Comparison of ENCODE assay signal across 8 cellular contexts in genomic region chr4:20684852-20685763, GRCh38. TPM values are rescaled to one million over a fixed set of nuclear protein-coding genes. Genes with fewer than 3 reads are reported as not detected.
A peak's percentile ranks its signal among the peaks of the same experiment; 100 is the strongest.
DNase-seq lines count a peak whose midpoint lies in the region; ATAC-seq and TF ChIP-seq lines count a peak whose summit lies in the region.

No MANE protein-coding gene starts in this region.

- no peak for TF ChIP-seq POLR2A in tibial nerve (IDR thresholded peaks at IDR 0.05)

- TF ChIP-seq CTCF in DND-41 (IDR thresholded peaks at IDR 0.05; ENCODE audit: borderline replicate concordance, extremely low read depth, low read length, poor library complexity, severe bottlenecking) = peak; percentile 62
- peak; percentile 76 for TF ChIP-seq CTCF in SK-N-SH (IDR thresholded peaks at IDR 0.05)
- peak; percentile 42 to 71 (median 60) for TF ChIP-seq CTCF in tibial nerve (IDR thresholded peaks at IDR 0.05)

- H3K9me3 ChIP-seq in DND-41 (ENCODE audit: insufficient read depth, low read length, severe bottlenecking) (no peaks in the 10 kb centered on the region), SK-N-SH (no peaks in the 10 kb centered on the region), tibial nerve (no peaks in the 10 kb centered on the region)

- no peak overlapping the region for H3K4me2 ChIP-seq in DND-41 (ENCODE audit: insufficient read depth, low read length)
- H3K4me2 ChIP-seq in SK-N-SH = no peak overlapping the region

- ATAC-seq in DND-41 (ENCODE audit: insufficient read depth, low read depth) (no peak), HG02571 (IDR thresholded peaks at IDR 0.05; ENCODE audit: unreplicated experiment) (no peak), GM18868 (IDR thresholded peaks at IDR 0.05; ENCODE audit: unreplicated experiment) (no peak)

- no peaks in the 10 kb centered on the region for H3K36me3 ChIP-seq in DND-41 (ENCODE audit: insufficient read depth, low read length)
- H3K36me3 ChIP-seq in SK-N-SH (replicated peaks in 1 of 2; ENCODE audit: control insufficient read depth in 1 of 2, insufficient read depth in 2 of 2, low read length in 1 of 2) = no peaks in the 10 kb centered on the region
- no peaks in the 10 kb centered on the region for H3K36me3 ChIP-seq in tibial nerve

- TF ChIP-seq EP300 in SK-N-SH (IDR thresholded peaks at IDR 0.05; ENCODE audit: borderline replicate concordance in 1 of 2, low read depth in 1 of 2, low read length in 1 of 2) (no peak), tibial nerve (IDR thresholded peaks at IDR 0.05) (no peak)

- peaks cover 4% of the 10 kb centered on the region for H3K27me3 ChIP-seq in DND-41 (ENCODE audit: insufficient read depth, low read length, poor library complexity)
- no peaks in the 10 kb centered on the region for H3K27me3 ChIP-seq in SK-N-SH (ENCODE audit: insufficient read depth)
- H3K27me3 ChIP-seq in tibial nerve = no peaks in the 10 kb centered on the region

- H2AFZ ChIP-seq in DND-41 (ENCODE audit: low read depth, low read length) = no peak overlapping the region
- no peak overlapping the region for H2AFZ ChIP-seq in SK-N-SH (ENCODE audit: low read depth)

- no peaks in the 10 kb centered on the region for H3K4me1 ChIP-seq in DND-41 (ENCODE audit: insufficient read depth, low read length)
- peaks cover 0 to 3% of the 10 kb centered on the region in 2 experiments; a peak in 2 of 4 replicates for H3K4me1 ChIP-seq in SK-N-SH (ENCODE audit: control insufficient read depth in 1 of 2, insufficient read depth in 2 of 2, low read depth in 1 of 2, low read length in 1 of 2)
- H3K4me1 ChIP-seq in tibial nerve = peaks cover 0 to 8% (median 2%) of the 10 kb centered on the region in 4 donors

- 20% methylated on average over 6 of the region's 6 CpGs for WGBS in SK-N-SH (ENCODE audit: low lambda C conversion rate)
- 24 to 28% methylated on average over 6 of the region's 6 CpGs for WGBS in tibial nerve, 2 donors

- H3F3A ChIP-seq in SK-N-SH (replicated peaks; ENCODE audit: insufficient read depth) = no peaks in the 10 kb centered on the region

- DNase-seq in DND-41 (no peak), HuH-7 (ENCODE audit: low spot score) (peak; percentile 12), SK-N-SH (peak; percentile 36), glomerular visceral epithelial cell (ENCODE audit: extremely low spot score) (peak; percentile 18), tibial nerve (ENCODE audit: low spot score in 2 of 2) (no peak), nucleus accumbens (lab: John Stamatoyannopoulos, UW) (no peak)

- H4K20me1 ChIP-seq in DND-41 (ENCODE audit: insufficient read depth, low read length) (no peaks in the 10 kb centered on the region), SK-N-SH (ENCODE audit: insufficient read depth) (no peaks in the 10 kb centered on the region)

- no peak overlapping the region for H3K9ac ChIP-seq in DND-41 (ENCODE audit: low read depth, low read length)
- H3K9ac ChIP-seq in SK-N-SH = no peak overlapping the region

- H3K79me2 ChIP-seq in DND-41 (ENCODE audit: insufficient read depth, low read length) = no peaks in the 10 kb centered on the region
- no peaks in the 10 kb centered on the region for H3K79me2 ChIP-seq in SK-N-SH (ENCODE audit: insufficient read depth)

- H3K4me3 ChIP-seq in DND-41 (ENCODE audit: low read depth in 1 of 2, low read length in 2 of 2) (no peak overlapping the region), SK-N-SH (ENCODE audit: low read depth in 2 of 2, low read length in 1 of 2) (no peak overlapping the region), tibial nerve (no peak overlapping the region)

- H3K9me2 ChIP-seq in SK-N-SH = no peaks in the 10 kb centered on the region

- TF ChIP-seq RAD21 in SK-N-SH (IDR thresholded peaks at IDR 0.05; ENCODE audit: low read length) = peak; percentile 81

- H3K27ac ChIP-seq in DND-41 (ENCODE audit: low read length) (no peak overlapping the region), SK-N-SH (ENCODE audit: low read depth in 2 of 2, low read length in 1 of 2) (no peak overlapping the region), tibial nerve (no peak overlapping the region)

- POLR2A ChIA-PET in SK-N-SH (lab: Yijun Ruan, JAX) = interaction anchor here (0.9 kb wide), 1 partner anchor 13 kb away, joined by 4 read pairs; no protein-coding TSS in a partner anchor

- CTCF ChIA-PET in SK-N-SH (lab: Yijun Ruan, JAX) = interaction anchor here (0.5 to 4.2 kb wide), 62 partner anchors 9 to 1712 kb away, joined by 3 to 55 read pairs (median 4); partner anchors contain the start of genes PACRGL and SLIT2

TF ChIP-seq in SK-N-SH, 30 proteins besides CTCF, POLR2A, EP300 and RAD21 (continues in another document):
- TF ChIP-seq NFIC (IDR thresholded peaks at IDR 0.05; ENCODE audit: borderline replicate concordance) = no peak
- TF ChIP-seq SIN3A (IDR thresholded peaks at IDR 0.05; ENCODE audit: borderline replicate concordance, low read depth, low read length) = no peak
- TF ChIP-seq TCF12 (IDR thresholded peaks at IDR 0.05) = no peak
- no peak for TF ChIP-seq FOSL2 (IDR thresholded peaks at IDR 0.05; ENCODE audit: borderline replicate concordance, low read depth)
- TF ChIP-seq RCOR1 (IDR thresholded peaks at IDR 0.05; ENCODE audit: low read length) = no peak; the same call in 1 of the 2 replicates
- TF ChIP-seq ZBTB33 (IDR thresholded peaks at IDR 0.05; ENCODE audit: borderline replicate concordance, low read depth) = no peak
- TF ChIP-seq EZH2phosphoT487 (IDR thresholded peaks at IDR 0.05; ENCODE audit: borderline replicate concordance, low read depth) = no peak
- no peak for TF ChIP-seq USF2 (IDR thresholded peaks at IDR 0.05; ENCODE audit: borderline replicate concordance, low read depth, low read length)
- TF ChIP-seq NRF1 (IDR thresholded peaks at IDR 0.05; ENCODE audit: low read depth, low read length) = no peak
- no peak for TF ChIP-seq REST (IDR thresholded peaks at IDR 0.05; ENCODE audit: low read depth, low read length)
- TF ChIP-seq MEF2A (IDR thresholded peaks at IDR 0.05; ENCODE audit: borderline replicate concordance, low read depth) = no peak
- no peak for TF ChIP-seq CHD2 (IDR thresholded peaks at IDR 0.05; ENCODE audit: low read length, partially characterized antibody)
- no peak for TF ChIP-seq POLR2AphosphoS5 (IDR thresholded peaks at IDR 0.05; ENCODE audit: low read depth, low read length)
- TF ChIP-seq GATA2 (CRISPR knock-in tag; IDR thresholded peaks at IDR 0.05) = peak; percentile 48; the same call in 1 of the 2 replicates
- peak; percentile 57 for TF ChIP-seq SMC3 (IDR thresholded peaks at IDR 0.05; ENCODE audit: low read depth, low read length)
- TF ChIP-seq MAX (IDR thresholded peaks at IDR 0.05; ENCODE audit: low read depth) = no peak
- TF ChIP-seq FOXJ3 (CRISPR knock-in tag; IDR thresholded peaks at IDR 0.05) = no peak

RNA-seq across cellular contexts. Expression of gene PACRGL, which starts 15.2 kb away (rescaled TPM):
- 11.8 and 15.0 TPM in 2 replicates for polyA plus RNA-seq in SK-N-SH (2012; rRNA removed)
- polyA plus RNA-seq in SK-N-SH (2012; cell fraction: cytosol; rRNA removed) = 14.9 and 15.3 TPM in 2 replicates
- polyA plus RNA-seq in SK-N-SH (2012; cell fraction: nucleus; rRNA removed) = 10.1 and 18.2 TPM in 2 replicates
- 100 to 1,000 TPM in 1 of 4 donors, 10 to 100 TPM in 3; 23.0 to 105 (median 32.0) TPM for total RNA-seq in tibial nerve

Comparison
In these comparisons a context has a peak if more than half of its experiments do, and no peak if none do; other contexts are left out.
1. DNase-seq: peak in HuH-7 (single experiment), SK-N-SH (single experiment) and glomerular visceral epithelial cell (single experiment); none in DND-41 (single experiment), tibial nerve (0 of 2) and nucleus accumbens (0 of 56).
2. Peak in every context shown above with its lines, with median percentiles within 50 percentile points of each other: CTCF ChIP-seq.